1 cellular context compared by ENCODE assay signal in the genomic region with DNA sequence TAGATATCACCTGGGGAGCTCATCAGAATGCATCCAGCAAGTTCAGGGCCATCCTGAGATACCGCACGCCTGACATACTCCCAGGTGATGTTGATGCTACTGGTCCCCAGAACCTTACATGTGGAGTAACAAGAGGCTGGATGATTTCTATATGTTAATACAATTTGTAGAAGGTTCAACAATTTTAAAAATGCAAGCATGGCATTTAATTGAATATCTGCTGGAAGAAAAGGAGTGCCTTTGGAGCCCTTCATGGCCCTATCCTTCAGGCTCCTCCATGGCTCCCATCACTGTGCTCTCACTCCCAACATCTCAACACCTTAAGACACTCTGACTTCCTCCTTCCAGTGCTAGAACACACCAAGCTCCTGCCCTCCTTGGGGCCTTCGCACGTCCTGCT.
TF ChIP-seq lines count a peak whose summit lies in the region.

No MANE protein-coding gene starts in this region.

TF ChIP-seq in HepG2, 621 proteins besides CTCF, POLR2A, EP300 and RAD21:
- peak; percentile 35 to 79; a peak in 3 of 4 replicates for TF ChIP-seq MAFK (conservative IDR thresholded peaks at IDR 0.05 in 1 of 2, IDR thresholded peaks at IDR 0.05 in 1 of 2; ENCODE audit: low read length in 2 of 2)
- TF ChIP-seq ARNTL (CRISPR knock-in tag; IDR thresholded peaks at IDR 0.05) = no peak
- TF ChIP-seq ZMYM2 (CRISPR knock-in tag; IDR thresholded peaks at IDR 0.05) = no peak
- peak; percentile 58; the same call in 1 of the 2 replicates for TF ChIP-seq MAFF (IDR thresholded peaks at IDR 0.05; ENCODE audit: low read depth, low read length)
TF ChIP-seq in HepG2: peak in this region for 2.
